26 cellular contexts compared by ENCODE assay signal in the genomic region with DNA sequence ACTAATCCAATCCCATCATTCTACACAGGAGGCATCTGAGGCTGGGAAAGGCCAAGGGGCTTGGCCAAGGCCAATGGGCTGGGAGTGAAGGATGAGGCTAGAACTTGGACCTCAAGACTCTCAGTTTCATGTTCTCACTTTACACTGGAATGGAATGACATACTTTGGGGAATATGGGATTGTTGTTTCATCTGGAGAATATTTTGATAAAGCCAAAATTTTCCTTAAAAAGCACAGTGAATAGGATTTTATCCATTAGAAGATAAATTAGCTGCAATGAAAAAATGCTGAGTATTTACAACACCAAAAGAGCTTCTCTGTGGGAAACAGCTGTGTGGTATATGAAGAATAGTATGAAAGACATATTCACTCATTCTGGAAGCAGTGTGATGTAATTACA. TPM values are rescaled to one million over a fixed set of nuclear protein-coding genes. Genes with fewer than 3 reads are reported as not detected.
DNase-seq lines count a peak whose midpoint lies in the region; ATAC-seq and TF ChIP-seq lines count a peak whose summit lies in the region.
"Had no signal": no experiment of that assay in that cellular context is flagged by ENCODE, and none has a peak within 500 bp of the region (broad histone marks: within the 10 kb centered on the region; RNA-seq: fewer than 3 reads in every experiment).

No MANE protein-coding gene starts in this region.

- H2AFZ ChIP-seq in fibroblast of lung (ENCODE audit: low read length) = no peak overlapping the region
- H2AFZ ChIP-seq: PC-9 had no signal

- H3K27ac ChIP-seq in fibroblast of lung (ENCODE audit: insufficient read depth, low read length) = no peak overlapping the region
- peak overlapping the region; percentile 53 for H3K27ac ChIP-seq in left ventricle myocardium inferior (replicated peaks)
- H3K27ac ChIP-seq: BLaER1 treated with 17β-estradiol and CSF1 and Interleukin-3, amounts not matched to agents 10 nM and 100 nM; PC-9 had no signal

- no peaks in the 10 kb centered on the region for H3K79me2 ChIP-seq in fibroblast of lung (ENCODE audit: control insufficient read depth, insufficient read depth, low read length)

- no peaks in the 10 kb centered on the region for H4K20me1 ChIP-seq in fibroblast of lung (ENCODE audit: control insufficient read depth, extremely low read depth, insufficient read depth, low read length)
- H4K20me1 ChIP-seq: BLaER1 treated with 17β-estradiol and CSF1 and Interleukin-3, amounts not matched to agents 10 nM and 100 nM had no signal

- H3K9me3 ChIP-seq in fibroblast of lung (ENCODE audit: control insufficient read depth, insufficient read depth, low read depth, low read length) (no peaks in the 10 kb centered on the region), left ventricle myocardium inferior (replicated peaks) (peaks cover 4% of the 10 kb centered on the region)
- H3K9me3 ChIP-seq: Caco-2, SK-N-SH had no signal

- no peaks in the 10 kb centered on the region for H3K27me3 ChIP-seq in fibroblast of lung (ENCODE audit: control insufficient read depth, insufficient read depth, low read length)
- H3K27me3 ChIP-seq in left ventricle myocardium inferior (ENCODE audit: low read depth) = no peaks in the 10 kb centered on the region
- H3K27me3 ChIP-seq: BLaER1 treated with 17β-estradiol and CSF1 and Interleukin-3, amounts not matched to agents 10 nM and 100 nM had no signal

- H3K4me1 ChIP-seq in fibroblast of lung (ENCODE audit: control insufficient read depth, extremely low read depth, insufficient read depth, low read length) (peaks cover 4% of the 10 kb centered on the region), left ventricle myocardium inferior (peaks cover 9% of the 10 kb centered on the region)
- H3K4me1 ChIP-seq: Caco-2 had no signal

- intact Hi-C loops in left ventricle myocardium inferior (cut with micrococcal nuclease) = no loop called here

- H3K4me3 ChIP-seq in fibroblast of lung (replicated peaks in 1 of 4; ENCODE audit: control extremely low read depth in 1 of 4, insufficient read depth in 1 of 4, low read depth in 3 of 4, low read length in 4 of 4) = no peak overlapping the region
- no peak overlapping the region for H3K4me3 ChIP-seq in left ventricle myocardium inferior
- H3K4me3 ChIP-seq: BLaER1 treated with 17β-estradiol and CSF1 and Interleukin-3, amounts not matched to agents 10 nM and 100 nM; PC-9 had no signal

- TF ChIP-seq CTCF in fibroblast of lung (conservative IDR thresholded peaks at IDR 0.05 in 1 of 2, IDR thresholded peaks at IDR 0.05 in 1 of 2; ENCODE audit: low read depth in 1 of 2, low read length in 2 of 2) (no peak), left ventricle myocardium inferior (IDR thresholded peaks at IDR 0.05; ENCODE audit: borderline replicate concordance) (no peak)

- H3K36me3 ChIP-seq in fibroblast of lung (ENCODE audit: control insufficient read depth, insufficient read depth, low read length) = no peaks in the 10 kb centered on the region
- no peaks in the 10 kb centered on the region for H3K36me3 ChIP-seq in left ventricle myocardium inferior
- H3K36me3 ChIP-seq: BLaER1 treated with 17β-estradiol and CSF1 and Interleukin-3, amounts not matched to agents 10 nM and 100 nM had no signal

- H3K4me2 ChIP-seq in fibroblast of lung (ENCODE audit: extremely low read depth, insufficient read depth, low read length) = no peak overlapping the region
- H3K4me2 ChIP-seq: BLaER1 treated with 17β-estradiol and CSF1 and Interleukin-3, amounts not matched to agents 10 nM and 100 nM; PC-9; SK-N-SH had no signal

- peak; percentile 53 for DNase-seq in EH (ENCODE audit: low read depth)
- DNase-seq in fibroblast of lung (ENCODE audit: low read depth in 2 of 2) = peak; percentile 8 to 63
- peak; percentile 41 for DNase-seq in left ventricle myocardium inferior
- peak; percentile 78 for DNase-seq in stromal cell of bone marrow (ENCODE audit: low read depth)
- no peak for DNase-seq in DMS79 treated with DMSO at 0.1 percent for 48 hours (lab: John Stamatoyannopoulos, UW)
- DNase-seq: Caco-2; CD4-positive, alpha-beta memory T cell; DMS 273 treated with DMSO at 0.1 percent for 48 hours; DND-41; GOT3; KBM-7; NCI-H1092 treated with DMSO at 0.1 percent for 48 hours; NCI-H1436 treated with DMSO at 0.1 percent for 48 hours; NCI-H1930; NCI-H2227 treated with DMSO at 0.1 percent for 48 hours; NCI-H510A treated with DMSO at 0.1 percent for 48 hours; NCI-H748 treated with DMSO at 0.1 percent for 48 hours; PC-9; RPMI8226; SIG-M5; SK-N-SH had no signal

- ATAC-seq in HG02623 (IDR thresholded peaks at IDR 0.05; ENCODE audit: unreplicated experiment) (no peak), HG03196 (IDR thresholded peaks at IDR 0.05; ENCODE audit: unreplicated experiment) (no peak)
- ATAC-seq: HCT116, HepG2 had no signal

- no peak overlapping the region for H3K9ac ChIP-seq in fibroblast of lung (ENCODE audit: insufficient read depth, low read length)
- H3K9ac ChIP-seq: BLaER1 treated with 17β-estradiol and CSF1 and Interleukin-3, amounts not matched to agents 10 nM and 100 nM; SK-N-SH had no signal

RNA-seq across cellular contexts. Expression of a gene that starts 29.3 kb away (rescaled TPM):
- total RNA-seq in fibroblast of lung (48.7 and 71.4 TPM in 2 replicates), left ventricle myocardium inferior (45.4 TPM)
- 26.2 and 34.9 TPM in 2 replicates for polyA plus RNA-seq in fibroblast of lung
- 34.9 and 37.7 TPM in 2 replicates for polyA plus RNA-seq in fibroblast of lung (2012)
- polyA minus RNA-seq in fibroblast of lung (ENCODE audit: low replicate concordance) = 0.71 TPM in 1 of 2 replicates, not detected in the other
